ENCODE assay signal across 22 cellular contexts in genomic region chr16:2924901-2925820, GRCh38. TPM values are rescaled to one million over a fixed set of nuclear protein-coding genes. Genes with fewer than 3 reads are reported as not detected.
DNase-seq lines count a peak whose midpoint lies in the region; ATAC-seq and TF ChIP-seq lines count a peak whose summit lies in the region.
"Had no signal": no experiment of that assay in that cellular context is flagged by ENCODE, and none has a peak within 500 bp of the region (broad histone marks: within the 10 kb centered on the region; RNA-seq: fewer than 3 reads in every experiment).

No MANE protein-coding gene starts in this region.

- intact Hi-C loops in esophagus squamous epithelium (cut with DNase I): loop anchor here (5.0 kb wide), 1 partner anchor 48 kb away; no protein-coding TSS in a partner anchor

- H3K4me1 ChIP-seq in esophagus squamous epithelium: peaks cover 0 to 30% (median 14%) of the 10 kb centered on the region in 3 donors

- H3K36me3 ChIP-seq in esophagus squamous epithelium: peaks cover 0 to 45% (median 12%) of the 10 kb centered on the region in 3 donors

- POLR2A ChIA-PET in T-cell (lab: Charles Lee): no interaction called here

- H3K9me3 ChIP-seq in esophagus squamous epithelium: no peaks in the 10 kb centered on the region
- H3K9me3 ChIP-seq: esophagus muscularis mucosa, Peyer's patch, right lobe of liver, vagina had no signal

- no peaks in the 10 kb centered on the region for H3K27me3 ChIP-seq in esophagus squamous epithelium
- H3K27me3 ChIP-seq: esophagus muscularis mucosa, Peyer's patch, right lobe of liver, vagina had no signal

- H3K9me3 Mint-ChIP-seq in T-cell: no peaks in the 10 kb centered on the region
- H3K9me3 Mint-ChIP-seq: brain; dendritic cell treated with granulocyte-macrophage colony-stimulating factor and Interleukin-4, amounts not matched to agents 40 ng/mL and 50 ng/mL, for 4 days had no signal

- H3K36me3 Mint-ChIP-seq in T-cell: peaks cover 14% of the 10 kb centered on the region

- peaks cover 13 to 24% (median 14%) of the 10 kb centered on the region in 3 donors for H3K4me1 Mint-ChIP-seq in T-cell

- peak overlapping the region in 3 of 4 donors; percentile 7 to 48 (median 34) for H3K27ac ChIP-seq in esophagus squamous epithelium
- H3K27ac ChIP-seq: esophagus muscularis mucosa, Peyer's patch, right lobe of liver, vagina had no signal

- no peak overlapping the region for H3K4me3 ChIP-seq in esophagus squamous epithelium
- H3K4me3 ChIP-seq: esophagus muscularis mucosa, Peyer's patch, right lobe of liver, vagina had no signal

- ATAC-seq in GM21737 (IDR thresholded peaks at IDR 0.05; ENCODE audit: unreplicated experiment) (no peak), T-cell (replicated peaks in 1 of 4) (no peak)
- ATAC-seq: right lobe of liver had no signal

- WGBS in esophagus squamous epithelium, 2 donors: 47 to 50% methylated on average over 2 to 21 of the region's 43 CpGs

- DNase-seq in Daoy (ENCODE audit: low read depth) (peak; percentile 18), NCI-H2171 (lab: John Stamatoyannopoulos, UW) (peak; percentile 47), esophagus squamous epithelium (lab: John Stamatoyannopoulos, UW) (no peak), myocyte (ENCODE audit: low read depth) (peak; percentile 64), T-cell (no peak), NCI-H146 treated with DMSO at 0.1 percent for 48 hours (lab: John Stamatoyannopoulos, UW; ENCODE audit: unreplicated experiment) (no peak), GM03348 (ENCODE audit: low spot score) (no peak)
- DNase-seq: ACHN; activated CD4-positive, alpha-beta T cell treated with anti-CD3 and anti-CD28 coated beads, Interleukin-2, amount 50 U/mL, for 1 hour; activated naive CD4-positive, alpha-beta T cell treated with anti-CD3 and anti-CD28 coated beads, Interleukin-2, amount 50 U/mL, for 16 hours; activated T-cell treated with anti-CD3 and anti-CD28 coated beads, Interleukin-2, amount 50 U/mL, for 1 hour; DMS79; NCI-H82; Peyer's patch; right lobe of liver; stimulated activated CD4-positive, alpha-beta T cell treated with anti-CD3 and anti-CD28 coated beads, Interleukin-1b, Interleukin-23, amount 100 ng/mL, for 48 hours had no signal

- TF ChIP-seq CTCF in esophagus squamous epithelium (IDR thresholded peaks at IDR 0.05): no peak

- H3K4me3 Mint-ChIP-seq in T-cell: no peak overlapping the region
- H3K4me3 Mint-ChIP-seq: dendritic cell treated with granulocyte-macrophage colony-stimulating factor and Interleukin-4, amounts not matched to agents 40 ng/mL and 50 ng/mL, for 4 days had no signal

- no peak overlapping the region for H3K27ac Mint-ChIP-seq in T-cell
- H3K27ac Mint-ChIP-seq: dendritic cell treated with granulocyte-macrophage colony-stimulating factor and Interleukin-4, amounts not matched to agents 40 ng/mL and 50 ng/mL, for 4 days had no signal

- no peaks in the 10 kb centered on the region for H3K27me3 Mint-ChIP-seq in T-cell
- H3K27me3 Mint-ChIP-seq: dendritic cell treated with granulocyte-macrophage colony-stimulating factor and Interleukin-4, amounts not matched to agents 40 ng/mL and 50 ng/mL, for 4 days had no signal

- no peak for TF ChIP-seq POLR2A in esophagus squamous epithelium (IDR thresholded peaks at IDR 0.05)

- CTCF ChIA-PET in T-cell (lab: Charles Lee): interaction anchor here (0.5 to 0.7 kb wide), 3 partner anchors 13 to 59 kb away, joined by 3 to 7 read pairs (median 4); no protein-coding TSS in a partner anchor

RNA-seq across cellular contexts. Expression of gene FLYWCH1, which starts 13.4 kb away (rescaled TPM):
- 32.3 and 42.3 TPM in 2 replicates for total RNA-seq in Daoy (2014; rRNA removed; shearing (Covaris generic))
- total RNA-seq in esophagus squamous epithelium (10 to 100 TPM; 25.4 to 52.1 (median 27.1) TPM), myocyte (27.7 and 36.9 TPM in 2 replicates), T-cell (100 to 1,000 TPM in 3 of 5 donors, 10 to 100 TPM in 2; 83.0 to 144 (median 106) TPM)
- polyA plus RNA-seq in myocyte (2012): 30.1 TPM

RNA-seq across cellular contexts. Expression of gene KREMEN2, which starts 38.9 kb away (rescaled TPM):
- total RNA-seq in Daoy (2014; rRNA removed; shearing (Covaris generic)): 0.39 and 1.3 TPM in 2 replicates
- total RNA-seq in esophagus squamous epithelium (1 to 10 TPM in 2 of 4 donors, under 1 TPM in 1, not detected in 1; 0.19 to 3.9 (median 2.1) TPM), myocyte (10.4 and 17.8 TPM in 2 replicates), T-cell (under 1 TPM in 1 of 5 donors, not detected in 4; 0.15 TPM)
- polyA plus RNA-seq in myocyte (2012): 13.8 TPM
- total RNA-seq: mononuclear cell, right lobe of liver, vagina had no signal

RNA-seq across cellular contexts. Expression of gene FLYWCH2, which starts 42.1 kb away (rescaled TPM):
- total RNA-seq in Daoy (2014; rRNA removed; shearing (Covaris generic)): 28.3 and 71.6 TPM in 2 replicates
- total RNA-seq in esophagus squamous epithelium (10 to 100 TPM; 18.9 to 47.9 (median 39.5) TPM), myocyte (59.9 and 77.1 TPM in 2 replicates), T-cell (10 to 100 TPM; 12.1 to 31.4 (median 25.6) TPM)
- 46.2 TPM for polyA plus RNA-seq in myocyte (2012)

RNA-seq across cellular contexts. Expression of gene PAQR4, which starts 44.0 kb away (rescaled TPM):
- 15.3 and 20.5 TPM in 2 replicates for total RNA-seq in Daoy (2014; rRNA removed; shearing (Covaris generic))
- 10 to 100 TPM in 1 of 4 donors, 1 to 10 TPM in 3; 2.9 to 18.8 (median 8.0) TPM for total RNA-seq in esophagus squamous epithelium
- total RNA-seq in myocyte: 14.6 and 18.0 TPM in 2 replicates
- polyA plus RNA-seq in myocyte (2012): 23.0 TPM
- 1 to 10 TPM; 1.9 to 3.3 (median 3.1) TPM for total RNA-seq in T-cell

RNA-seq across cellular contexts. Expression of gene PKMYT1, which starts 55.1 kb away (rescaled TPM):
- total RNA-seq in Daoy (2014; rRNA removed; shearing (Covaris generic)): 48.6 and 70.3 TPM in 2 replicates
- total RNA-seq in esophagus squamous epithelium: 10 to 100 TPM in 3 of 4 donors, 1 to 10 TPM in 1; 4.2 to 33.1 (median 13.0) TPM
- total RNA-seq in myocyte: 0.53 and 6.7 TPM in 2 replicates
- 6.0 TPM for polyA plus RNA-seq in myocyte (2012)
- 1 to 10 TPM; 1.3 to 3.1 (median 1.7) TPM for total RNA-seq in T-cell

Comparison
In these comparisons a context has a peak if more than half of its experiments do, and no peak if none do; other contexts are left out.
1. DNase-seq: peak in Daoy (single experiment), NCI-H2171 (single experiment) and myocyte (single experiment); none in esophagus squamous epithelium (single experiment), T-cell (0 of 34), NCI-H146 treated with DMSO at 0.1 percent for 48 hours (single experiment) and GM03348 (single experiment).